ENCODE assay signal across 9 cellular contexts in the genomic region with DNA sequence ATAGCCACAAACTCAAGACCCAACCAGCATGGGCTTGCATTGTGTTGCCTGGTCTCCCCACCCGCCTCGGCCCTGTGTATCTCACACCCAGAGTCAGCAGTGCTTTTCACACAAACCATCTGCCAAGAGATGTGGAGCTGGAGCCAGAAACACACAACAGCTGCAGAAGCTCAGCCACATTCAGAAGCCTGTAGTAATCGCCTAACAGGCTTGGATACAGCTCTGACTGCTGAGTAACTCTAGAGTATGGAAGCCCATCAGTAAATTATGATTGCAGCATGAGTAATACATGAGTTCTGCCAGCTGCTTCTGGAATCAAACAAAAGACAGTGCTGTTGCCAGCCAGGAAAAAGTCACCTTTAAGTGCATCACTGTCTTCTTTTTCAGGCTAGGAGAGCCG. TPM values are rescaled to one million over a fixed set of nuclear protein-coding genes. Genes with fewer than 3 reads are reported as not detected.
DNase-seq lines count a peak whose midpoint lies in the region; ATAC-seq and TF ChIP-seq lines count a peak whose summit lies in the region.
"Had no signal": no experiment of that assay in that cellular context is flagged by ENCODE, and none has a peak within 500 bp of the region (broad histone marks: within the 10 kb centered on the region; RNA-seq: fewer than 3 reads in every experiment).

No MANE protein-coding gene starts in this region.

- H3K4me3 ChIP-seq in breast epithelium (no peak overlapping the region), cardiac fibroblast (replicated peaks in 1 of 2; ENCODE audit: low read depth in 2 of 2, low read length in 2 of 2) (no peak overlapping the region), lower lobe of right lung (no peak overlapping the region)

- H3K9me3 ChIP-seq in breast epithelium (no peaks in the 10 kb centered on the region), lower lobe of right lung (no peaks in the 10 kb centered on the region)

- POLR2A ChIA-PET in MCF 10A (lab: Yijun Ruan, JAX), result interaction anchor here (0.6 to 2.5 kb wide), 14 partner anchors 13 to 1570 kb away, joined by 3 to 32 read pairs (median 4); a partner anchor contains a TSS

- CTCF ChIA-PET in MCF 10A (lab: Yijun Ruan, JAX), result interaction anchor here (0.6 to 1.5 kb wide), 5 partner anchors 9 to 422 kb away, joined by 3 to 4 read pairs (median 3); no protein-coding TSS in a partner anchor

- ATAC-seq in lower lobe of right lung (peak; percentile 74 to 85), HG03354 (IDR thresholded peaks at IDR 0.05; ENCODE audit: poor library complexity, severe bottlenecking, unreplicated experiment) (no peak), GM19035 (IDR thresholded peaks at IDR 0.05; ENCODE audit: unreplicated experiment) (no peak)

- TF ChIP-seq CTCF in MCF 10A (IDR thresholded peaks at IDR 0.05; ENCODE audit: unreplicated experiment) (no peak), breast epithelium (IDR thresholded peaks at IDR 0.05) (no peak), cardiac fibroblast (IDR thresholded peaks at IDR 0.05; ENCODE audit: low read depth, low read length) (no peak), lower lobe of right lung (IDR thresholded peaks at IDR 0.05) (no peak)

- H3K27me3 ChIP-seq in breast epithelium (no peaks in the 10 kb centered on the region), lower lobe of right lung (ENCODE audit: low read depth) (no peaks in the 10 kb centered on the region)

- H3K9me3 Mint-ChIP-seq in MCF 10A (ENCODE audit: unreplicated experiment), result no peaks in the 10 kb centered on the region

- H3K27me3 Mint-ChIP-seq in MCF 10A (ENCODE audit: insufficient read depth, unreplicated experiment), result no peaks in the 10 kb centered on the region

- H3K36me3 ChIP-seq in breast epithelium (no peaks in the 10 kb centered on the region), lower lobe of right lung (no peaks in the 10 kb centered on the region)

- intact Hi-C loops in MCF 10A (cut with micrococcal nuclease) (loop anchor here (10.0 kb wide), 1 partner anchor 150 kb away; no protein-coding TSS in a partner anchor), breast epithelium (cut with DNase I; ENCODE audit: low total_unique reads) (no loop called here), lower lobe of right lung (cut with DNase I) (no loop called here)

- no peak overlapping the region for H3K27ac ChIP-seq in breast epithelium
- no peak overlapping the region for H3K27ac ChIP-seq in lower lobe of right lung

- no peaks in the 10 kb centered on the region for H3K4me1 ChIP-seq in breast epithelium
- peaks cover 9% of the 10 kb centered on the region for H3K4me1 ChIP-seq in lower lobe of right lung

- BruUV-seq in MCF 10A (replicated peaks; lab: Mats Ljungman, UMichigan), result no TSS peak

- peaks cover 43% of the 10 kb centered on the region for H3K4me1 Mint-ChIP-seq in MCF 10A (ENCODE audit: insufficient read depth, unreplicated experiment)
- H3K4me1 Mint-ChIP-seq: CD14-positive monocyte had no signal

- H3K4me3 Mint-ChIP-seq in MCF 10A (ENCODE audit: unreplicated experiment), result no peak overlapping the region

- H3K27ac Mint-ChIP-seq in MCF 10A (ENCODE audit: low read depth, unreplicated experiment), result peak overlapping the region; percentile 78
- H3K27ac Mint-ChIP-seq: CD14-positive monocyte had no signal

- TF ChIP-seq POLR2A in breast epithelium (IDR thresholded peaks at IDR 0.05), result no peak

- DNase-seq in MCF 10A (ENCODE audit: unreplicated experiment) (peak; percentile 93), breast epithelium (ENCODE audit: low spot score in 2 of 2) (no peak), cardiac fibroblast (ENCODE audit: low read depth in 2 of 2) (peak; percentile 98), lower lobe of right lung (no peak), NCI-H524 treated with DMSO at 0.1 percent for 48 hours (lab: John Stamatoyannopoulos, UW) (no peak)
- no peak for DNase-seq in activated CD4-positive, alpha-beta T cell treated with anti-CD3 and anti-CD28 coated beads for 1 hour

- no peaks in the 10 kb centered on the region for H3K36me3 Mint-ChIP-seq in MCF 10A (ENCODE audit: insufficient read depth, unreplicated experiment)
- H3K36me3 Mint-ChIP-seq: CD14-positive monocyte had no signal

RNA-seq across cellular contexts. Expression of a gene that starts 16.0 kb away (rescaled TPM):
- 0.71 and 0.91 TPM in 2 replicates for total RNA-seq in MCF 10A (2022)
- total RNA-seq in breast epithelium, result 10 to 100 TPM in 2 of 3 donors, 1 to 10 TPM in 1; 5.9 to 15.2 (median 14.4) TPM
- 56.3 TPM for total RNA-seq in lower lobe of right lung

Comparison
In these comparisons a context has a peak if more than half of its experiments do, and no peak if none do; other contexts are left out.
1. DNase-seq: peak in MCF 10A (single experiment) and cardiac fibroblast (2 of 2); none in breast epithelium (0 of 2), lower lobe of right lung (single experiment), activated CD4-positive, alpha-beta T cell treated with anti-CD3 and anti-CD28 coated beads for 1 hour (single experiment) and NCI-H524 treated with DMSO at 0.1 percent for 48 hours (single experiment).
2. ATAC-seq: peak in lower lobe of right lung (2 of 2); none in HG03354 (single experiment) and GM19035 (single experiment).